In genomic region chr11:111976119-111976518, GRCh38 we compare ENCODE assay signal across 2 cellular contexts.
TF ChIP-seq lines count a peak whose summit lies in the region.

No MANE protein-coding gene starts in this region.

TF ChIP-seq in IMR-90, 13 proteins besides CTCF, POLR2A, EP300 and RAD21:
- no peak for TF ChIP-seq CHD1 (IDR thresholded peaks at IDR 0.05; ENCODE audit: low read depth, low read length)
- TF ChIP-seq, protein P1, sequence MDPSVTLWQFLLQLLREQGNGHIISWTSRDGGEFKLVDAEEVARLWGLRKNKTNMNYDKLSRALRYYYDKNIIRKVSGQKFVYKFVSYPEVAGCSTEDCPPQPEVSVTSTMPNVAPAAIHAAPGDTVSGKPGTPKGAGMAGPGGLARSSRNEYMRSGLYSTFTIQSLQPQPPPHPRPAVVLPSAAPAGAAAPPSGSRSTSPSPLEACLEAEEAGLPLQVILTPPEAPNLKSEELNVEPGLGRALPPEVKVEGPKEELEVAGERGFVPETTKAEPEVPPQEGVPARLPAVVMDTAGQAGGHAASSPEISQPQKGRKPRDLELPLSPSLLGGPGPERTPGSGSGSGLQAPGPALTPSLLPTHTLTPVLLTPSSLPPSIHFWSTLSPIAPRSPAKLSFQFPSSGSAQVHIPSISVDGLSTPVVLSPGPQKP (IDR thresholded peaks at IDR 0.05; ENCODE audit: borderline replicate concordance, low read depth, low read length): no peak
- TF ChIP-seq SMC3 (IDR thresholded peaks at IDR 0.05; ENCODE audit: low read depth, low read length): no peak
- no peak for TF ChIP-seq MXI1 (IDR thresholded peaks at IDR 0.05; ENCODE audit: borderline replicate concordance, low read depth, low read length)
- TF ChIP-seq FOS (IDR thresholded peaks at IDR 0.05; ENCODE audit: low read depth, low read length): no peak
- TF ChIP-seq RCOR1 (IDR thresholded peaks at IDR 0.05; ENCODE audit: insufficient replicate concordance, low read length): no peak
- no peak for TF ChIP-seq BHLHE40 (IDR thresholded peaks at IDR 0.05; ENCODE audit: low read depth, low read length)
- no peak for TF ChIP-seq RFX5 (IDR thresholded peaks at IDR 0.05; ENCODE audit: low read depth, low read length)
- no peak for TF ChIP-seq MAFK (IDR thresholded peaks at IDR 0.05; ENCODE audit: low read depth, low read length)
- TF ChIP-seq, protein P2, sequence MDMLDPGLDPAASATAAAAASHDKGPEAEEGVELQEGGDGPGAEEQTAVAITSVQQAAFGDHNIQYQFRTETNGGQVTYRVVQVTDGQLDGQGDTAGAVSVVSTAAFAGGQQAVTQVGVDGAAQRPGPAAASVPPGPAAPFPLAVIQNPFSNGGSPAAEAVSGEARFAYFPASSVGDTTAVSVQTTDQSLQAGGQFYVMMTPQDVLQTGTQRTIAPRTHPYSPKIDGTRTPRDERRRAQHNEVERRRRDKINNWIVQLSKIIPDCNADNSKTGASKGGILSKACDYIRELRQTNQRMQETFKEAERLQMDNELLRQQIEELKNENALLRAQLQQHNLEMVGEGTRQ (IDR thresholded peaks at IDR 0.05; ENCODE audit: low read depth, low read length): no peak
- TF ChIP-seq NFE2L2 (IDR thresholded peaks at IDR 0.05; ENCODE audit: low read depth, low read length): no peak
- TF ChIP-seq MAZ (IDR thresholded peaks at IDR 0.05; ENCODE audit: borderline replicate concordance, low read depth, low read length): no peak
- TF ChIP-seq CEBPB (IDR thresholded peaks at IDR 0.05; ENCODE audit: low read depth, low read length): no peak

TF ChIP-seq in endothelial cell of umbilical vein, 7 proteins besides CTCF, POLR2A, EP300 and RAD21:
- no peak for TF ChIP-seq MYC (IDR thresholded peaks at IDR 0.05; ENCODE audit: low read depth, low read length)
- TF ChIP-seq FOS (IDR thresholded peaks at IDR 0.05; ENCODE audit: borderline replicate concordance, insufficient read depth, low read length): no peak
- TF ChIP-seq EZH2 (IDR thresholded peaks at IDR 0.05; ENCODE audit: borderline replicate concordance, low read depth, low read length, severe bottlenecking): no peak
- TF ChIP-seq POLR2AphosphoS5 (IDR thresholded peaks at IDR 0.05; ENCODE audit: insufficient read depth, low read depth, low read length): no peak
TF ChIP-seq in endothelial cell of umbilical vein: peak in this region for 0.
